Comparison of ENCODE assay signal across 8 cellular contexts in the genomic region with DNA sequence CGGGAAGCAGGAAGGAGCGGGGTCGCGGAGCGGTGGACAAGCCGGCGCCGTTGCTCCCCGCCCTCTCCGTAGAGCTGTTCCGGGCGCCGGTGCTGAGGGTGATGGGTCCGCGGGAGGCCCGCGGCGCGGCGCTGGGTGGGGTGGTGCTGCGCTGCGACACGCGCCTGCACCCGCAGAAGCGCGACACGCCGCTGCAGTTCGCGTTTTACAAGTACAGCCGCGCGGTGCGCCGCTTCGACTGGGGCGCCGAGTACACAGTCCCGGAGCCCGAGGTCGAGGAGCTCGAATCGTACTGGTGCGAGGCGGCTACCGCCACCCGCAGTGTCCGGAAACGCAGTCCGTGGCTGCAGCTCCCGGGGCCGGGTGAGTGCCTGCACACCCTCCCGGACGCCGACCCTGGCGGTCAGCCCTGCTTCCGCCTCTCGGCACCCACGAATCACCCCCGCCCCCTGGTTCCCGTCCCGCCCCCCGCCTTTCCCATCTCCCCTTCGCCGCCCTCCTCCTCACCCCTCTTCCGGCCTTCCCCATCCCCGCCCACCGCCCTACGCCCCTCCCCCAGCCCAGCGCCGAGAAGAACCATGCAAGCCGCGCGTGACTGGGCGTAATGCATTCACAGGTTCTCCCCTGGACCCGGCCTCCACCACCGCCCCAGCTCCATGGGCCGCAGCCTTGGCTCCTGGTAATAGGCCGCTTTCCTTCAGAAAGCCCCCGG. TPM values are rescaled to one million over a fixed set of nuclear protein-coding genes. Genes with fewer than 3 reads are reported as not detected.
DNase-seq lines count a peak whose midpoint lies in the region; ATAC-seq, FAIRE-seq and TF ChIP-seq lines count a peak whose summit lies in the region.

No MANE protein-coding gene starts in this region.

- TF ChIP-seq POLR2A in A549 (IDR thresholded peaks at IDR 0.05; ENCODE audit: low read length) = peak; percentile 96

- H3K27ac ChIP-seq in A549 (peak overlapping the region; percentile 90 to 97), dorsolateral prefrontal cortex (peak overlapping the region in 58 of 59 donors; percentile 49 to 94 (median 84)), liver (ENCODE audit: low read depth in 1 of 2, low read length in 2 of 2) (peak overlapping the region; percentile 88 to 92)

- H3K27me3 ChIP-seq in dorsolateral prefrontal cortex (peaks cover 0 to 10% (median 0%) of the 10 kb centered on the region in 45 donors), liver (ENCODE audit: control insufficient read depth in 4 of 4, insufficient read depth in 4 of 4, low read length in 3 of 4) (no peaks in the 10 kb centered on the region)

- no peak for FAIRE-seq in A549 (lab: Jason Lieb, UNC)

- TF ChIP-seq RAD21 in A549 (conservative IDR thresholded peaks at IDR 0.05 in 1 of 2, IDR thresholded peaks at IDR 0.05 in 1 of 2) = no peak
- no peak for TF ChIP-seq RAD21 in liver (IDR thresholded peaks at IDR 0.05)

- peak overlapping the region; percentile 73 for H3K4me3 ChIP-seq in A549
- H3K4me3 ChIP-seq in dorsolateral prefrontal cortex = peak overlapping the region; percentile 60 to 92 (median 81)
- peak overlapping the region; percentile 63 to 75 (median 74) for H3K4me3 ChIP-seq in liver (ENCODE audit: low read depth in 1 of 3, low read length in 3 of 3)

- DNase-seq in A549 (ENCODE audit: low read depth in 1 of 2, low spot score in 1 of 2) = peak; percentile 76 to 89
- peak; percentile 72 for DNase-seq in NCI-H2227 treated with DMSO at 0.1 percent for 48 hours (lab: John Stamatoyannopoulos, UW)
- peak; percentile 24 to 54 for DNase-seq in activated CD4-positive, alpha-beta T cell treated with anti-CD3 and anti-CD28 coated beads, Interleukin-2, amount 50 U/mL, for 24 hours (ENCODE audit: low read depth in 1 of 2, low spot score in 1 of 2)
- DNase-seq in dorsolateral prefrontal cortex = peak; percentile 46 to 78 (median 68)
- peak in 2 of 3 donors; percentile 45 to 48 for DNase-seq in stimulated activated CD4-positive, alpha-beta T cell treated with anti-CD3 and anti-CD28 coated beads, TNF-alpha, amount 100 ng/mL, for 1 hour (ENCODE audit: low read depth in 3 of 3, low spot score in 1 of 3)

- ATAC-seq in A549 (peak; percentile 82 to 86), GM18498 (IDR thresholded peaks at IDR 0.05; ENCODE audit: unreplicated experiment) (peak; percentile 63), HG02943 (IDR thresholded peaks at IDR 0.05; ENCODE audit: low read depth, unreplicated experiment) (peak; percentile 47)

- intact Hi-C loops in dorsolateral prefrontal cortex (cut with DNase I) = no loop called here

- no peaks in the 10 kb centered on the region for H3K36me3 ChIP-seq in liver (ENCODE audit: control insufficient read depth in 4 of 4, insufficient read depth in 3 of 4, low read depth in 1 of 4, low read length in 3 of 4)

- no peak for TF ChIP-seq EP300 in A549 (IDR thresholded peaks at IDR 0.05)

- WGBS in A549 (ENCODE audit: missing lambda C conversion rate) = 1% methylated on average over 14 of the region's 81 CpGs
- under 1% methylated on average over 81 of the region's 81 CpGs for WGBS in liver

- POLR2A ChIA-PET in A549 (lab: Yijun Ruan, JAX) = interaction anchor here (0.7 to 2.5 kb wide), 12 partner anchors 9 to 337 kb away, joined by 3 to 19 read pairs (median 6); a partner anchor contains a TSS

- peak overlapping the region; percentile 61 to 87 for H3K9ac ChIP-seq in liver (ENCODE audit: low read depth in 1 of 2, low read length in 2 of 2)

- H3K9me3 ChIP-seq in A549 (no peaks in the 10 kb centered on the region), liver (ENCODE audit: control insufficient read depth in 4 of 4, low read length in 3 of 4) (no peaks in the 10 kb centered on the region)

- H3K4me2 ChIP-seq in A549 = peak overlapping the region; percentile 90

- H3K4me1 ChIP-seq in A549 = peaks cover 15% of the 10 kb centered on the region; the same call in 2 of the 3 replicates
- H3K4me1 ChIP-seq in liver (ENCODE audit: control insufficient read depth in 4 of 4, insufficient read depth in 4 of 4, low read length in 3 of 4) = peaks cover 2 to 17% (median 9%) of the 10 kb centered on the region in 4 donors

- CTCF ChIA-PET in A549 (lab: Yijun Ruan, JAX) = interaction anchor here (0.7 to 6.4 kb wide), 12 partner anchors 7 to 156 kb away, joined by 3 to 80 read pairs (median 3); a partner anchor contains a TSS

- no peak for TF ChIP-seq CTCF in A549 (IDR thresholded peaks at IDR 0.05)
- TF ChIP-seq CTCF in dorsolateral prefrontal cortex (IDR thresholded peaks at IDR 0.05 in 54 of 56, conservative IDR thresholded peaks at IDR 0.05 in 2 of 56; ENCODE audit: low read depth in 1 of 56, partially characterized antibody in 56 of 56) = peak in 14 of 56 donors; percentile 7 to 25 (median 12)
- TF ChIP-seq CTCF in liver (IDR thresholded peaks at IDR 0.05; ENCODE audit: low read depth, low read length, missing input control) = peak; percentile 7

TF ChIP-seq in A549, 52 proteins besides CTCF, POLR2A, EP300 and RAD21 (continues in another document):
- TF ChIP-seq, protein P1, sequence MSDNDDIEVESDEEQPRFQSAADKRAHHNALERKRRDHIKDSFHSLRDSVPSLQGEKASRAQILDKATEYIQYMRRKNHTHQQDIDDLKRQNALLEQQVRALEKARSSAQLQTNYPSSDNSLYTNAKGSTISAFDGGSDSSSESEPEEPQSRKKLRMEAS (IDR thresholded peaks at IDR 0.05) = peak; percentile 62

TF ChIP-seq in liver, 16 proteins besides CTCF, POLR2A, EP300 and RAD21 (continues in another document):
- TF ChIP-seq EGR1 (IDR thresholded peaks at IDR 0.05; ENCODE audit: low read depth in 2 of 2) = peak in 1 of 2 donors; percentile 16
- TF ChIP-seq, protein P2, sequence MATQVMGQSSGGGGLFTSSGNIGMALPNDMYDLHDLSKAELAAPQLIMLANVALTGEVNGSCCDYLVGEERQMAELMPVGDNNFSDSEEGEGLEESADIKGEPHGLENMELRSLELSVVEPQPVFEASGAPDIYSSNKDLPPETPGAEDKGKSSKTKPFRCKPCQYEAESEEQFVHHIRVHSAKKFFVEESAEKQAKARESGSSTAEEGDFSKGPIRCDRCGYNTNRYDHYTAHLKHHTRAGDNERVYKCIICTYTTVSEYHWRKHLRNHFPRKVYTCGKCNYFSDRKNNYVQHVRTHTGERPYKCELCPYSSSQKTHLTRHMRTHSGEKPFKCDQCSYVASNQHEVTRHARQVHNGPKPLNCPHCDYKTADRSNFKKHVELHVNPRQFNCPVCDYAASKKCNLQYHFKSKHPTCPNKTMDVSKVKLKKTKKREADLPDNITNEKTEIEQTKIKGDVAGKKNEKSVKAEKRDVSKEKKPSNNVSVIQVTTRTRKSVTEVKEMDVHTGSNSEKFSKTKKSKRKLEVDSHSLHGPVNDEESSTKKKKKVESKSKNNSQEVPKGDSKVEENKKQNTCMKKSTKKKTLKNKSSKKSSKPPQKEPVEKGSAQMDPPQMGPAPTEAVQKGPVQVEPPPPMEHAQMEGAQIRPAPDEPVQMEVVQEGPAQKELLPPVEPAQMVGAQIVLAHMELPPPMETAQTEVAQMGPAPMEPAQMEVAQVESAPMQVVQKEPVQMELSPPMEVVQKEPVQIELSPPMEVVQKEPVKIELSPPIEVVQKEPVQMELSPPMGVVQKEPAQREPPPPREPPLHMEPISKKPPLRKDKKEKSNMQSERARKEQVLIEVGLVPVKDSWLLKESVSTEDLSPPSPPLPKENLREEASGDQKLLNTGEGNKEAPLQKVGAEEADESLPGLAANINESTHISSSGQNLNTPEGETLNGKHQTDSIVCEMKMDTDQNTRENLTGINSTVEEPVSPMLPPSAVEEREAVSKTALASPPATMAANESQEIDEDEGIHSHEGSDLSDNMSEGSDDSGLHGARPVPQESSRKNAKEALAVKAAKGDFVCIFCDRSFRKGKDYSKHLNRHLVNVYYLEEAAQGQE (IDR thresholded peaks at IDR 0.05) = no peak
- TF ChIP-seq NR2F2 (IDR thresholded peaks at IDR 0.05) = no peak
- TF ChIP-seq, protein P1 (IDR thresholded peaks at IDR 0.05) = peak; percentile 48

RNA-seq across cellular contexts. Expression of a gene that starts 5.4 kb away (rescaled TPM):
- polyA plus RNA-seq in A549 (2011; rRNA removed) (0.69 and 0.75 TPM in 2 replicates), A549 (2017; fragmentation: RNase III; extraction: RNeasy Plus Mini Kit Qiagen cat#74134 plus additional on column Dnase treatment) (0.48 to 0.62 TPM (median 0.54 TPM) in 3 replicates), liver (under 1 TPM; 0.38 to 0.76 TPM)
- 1.1 and 1.6 TPM in 2 replicates for polyA plus RNA-seq in A549 (2012; cell fraction: cytosol; rRNA removed)
- 1.3 and 1.7 TPM in 2 replicates for polyA plus RNA-seq in A549 (2012; cell fraction: nucleus; rRNA removed)
- 0.34 and 0.70 TPM in 2 replicates for polyA minus RNA-seq in A549 (2011; rRNA and poly(A)+ RNA removed)
- total RNA-seq in dorsolateral prefrontal cortex (1 to 10 TPM; 1.1 to 7.0 (median 3.4) TPM), liver (1 to 10 TPM in 1 of 2 donors, under 1 TPM in 1; 0.33 to 2.9 TPM)

RNA-seq across cellular contexts. Expression of a gene that starts 19.8 kb away (rescaled TPM):
- polyA plus RNA-seq in A549 (2011; rRNA removed) = 0.07 and 0.10 TPM in 2 replicates
- polyA plus RNA-seq in A549 (2012; cell fraction: cytosol; rRNA removed) = 0.04 TPM in 1 of 2 replicates, not detected in the other
- polyA plus RNA-seq in A549 (2012; cell fraction: nucleus; rRNA removed) = not detected in 2 replicates
- polyA plus RNA-seq in A549 (2017; fragmentation: RNase III; extraction: RNeasy Plus Mini Kit Qiagen cat#74134 plus additional on column Dnase treatment) = not detected in 3 replicates
- polyA minus RNA-seq in A549 (2011; rRNA and poly(A)+ RNA removed) = not detected in 2 replicates
- 1 to 10 TPM in 14 of 120 experiments, under 1 TPM in 41, not detected in 65; 0.21 to 2.3 (median 0.70) TPM for total RNA-seq in dorsolateral prefrontal cortex
- 1 to 10 TPM in 1 of 2 donors, under 1 TPM in 1; 0.33 to 3.3 TPM for total RNA-seq in liver
- polyA plus RNA-seq in liver = under 1 TPM; 0.06 to 0.25 TPM

RNA-seq across cellular contexts. Expression of a gene that starts 22.8 kb away (rescaled TPM):
- polyA plus RNA-seq in A549 (2011; rRNA removed) (79.2 and 96.3 TPM in 2 replicates), A549 (2017; fragmentation: RNase III; extraction: RNeasy Plus Mini Kit Qiagen cat#74134 plus additional on column Dnase treatment) (47.3 to 50.2 TPM (median 49.6 TPM) in 3 replicates), liver (10 to 100 TPM in 1 of 2 donors, 1 to 10 TPM in 1; 7.9 to 10.1 TPM)
- polyA plus RNA-seq in A549 (2012; cell fraction: cytosol; rRNA removed) = 78.2 and 78.8 TPM in 2 replicates
- 39.7 and 56.0 TPM in 2 replicates for polyA plus RNA-seq in A549 (2012; cell fraction: nucleus; rRNA removed)
- polyA minus RNA-seq in A549 (2011; rRNA and poly(A)+ RNA removed) = 12.0 and 22.2 TPM in 2 replicates
- total RNA-seq in dorsolateral prefrontal cortex (10 to 100 TPM; 12.6 to 34.3 (median 21.6) TPM), liver (10 to 100 TPM; 14.9 to 18.2 TPM)

RNA-seq across cellular contexts. Expression of a gene that starts 39.3 kb away (rescaled TPM):
- polyA plus RNA-seq in A549 (2011; rRNA removed) (26.8 and 28.0 TPM in 2 replicates), A549 (2017; fragmentation: RNase III; extraction: RNeasy Plus Mini Kit Qiagen cat#74134 plus additional on column Dnase treatment) (8.6 to 9.2 TPM (median 9.0 TPM) in 3 replicates), liver (10 to 100 TPM; 10.0 to 10.3 TPM)
- 4.0 and 4.4 TPM in 2 replicates for polyA plus RNA-seq in A549 (2012; cell fraction: cytosol; rRNA removed)
- polyA plus RNA-seq in A549 (2012; cell fraction: nucleus; rRNA removed) = 3.5 and 4.4 TPM in 2 replicates
- polyA minus RNA-seq in A549 (2011; rRNA and poly(A)+ RNA removed) = 15.5 and 17.9 TPM in 2 replicates
- total RNA-seq in dorsolateral prefrontal cortex (10 to 100 TPM; 21.6 to 31.4 (median 25.8) TPM), liver (10 to 100 TPM; 16.5 to 22.5 TPM)

Comparison
In these comparisons a context has a peak if more than half of its experiments do, and no peak if none do; other contexts are left out.
1. Peak in every context shown above with its lines: DNase-seq, ATAC-seq, H3K4me3 ChIP-seq and H3K27ac ChIP-seq.